In the genomic region with DNA sequence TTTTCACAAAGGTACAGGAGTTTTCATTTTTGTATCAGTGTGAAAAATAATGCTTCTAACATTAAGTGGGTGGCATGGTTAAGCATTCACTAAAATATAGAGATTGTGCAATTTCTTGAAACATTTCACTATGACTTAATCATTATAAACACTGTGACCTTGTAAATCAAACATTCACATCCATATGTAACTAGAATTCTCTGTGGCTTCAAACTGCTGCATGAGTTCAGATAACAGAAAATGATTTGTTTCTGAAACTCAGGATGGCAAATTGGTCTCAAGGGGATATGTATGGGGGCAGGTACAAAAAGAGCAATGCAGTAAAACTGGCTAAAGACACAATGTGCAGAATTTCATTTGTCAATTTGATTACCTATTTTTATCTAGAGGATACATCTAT, we compare ENCODE assay signal across 1 cellular context.
TF ChIP-seq lines count a peak whose summit lies in the region.

No MANE protein-coding gene starts in this region.

TF ChIP-seq in HepG2, 621 proteins besides CTCF, POLR2A, EP300 and RAD21:
- TF ChIP-seq DNMT3B (CRISPR knock-in tag; conservative IDR thresholded peaks at IDR 0.05), result no peak
- 0 out of 2 replicates have a peak, but pooled peaks have one; percentile 29 for TF ChIP-seq GATAD2A (CRISPR knock-in tag; IDR thresholded peaks at IDR 0.05)
- no peak for TF ChIP-seq ARNT (IDR thresholded peaks at IDR 0.05)
- no peak for TF ChIP-seq FOSL1 (CRISPR knock-in tag; IDR thresholded peaks at IDR 0.05; ENCODE audit: borderline replicate concordance)
- TF ChIP-seq, protein P1, sequence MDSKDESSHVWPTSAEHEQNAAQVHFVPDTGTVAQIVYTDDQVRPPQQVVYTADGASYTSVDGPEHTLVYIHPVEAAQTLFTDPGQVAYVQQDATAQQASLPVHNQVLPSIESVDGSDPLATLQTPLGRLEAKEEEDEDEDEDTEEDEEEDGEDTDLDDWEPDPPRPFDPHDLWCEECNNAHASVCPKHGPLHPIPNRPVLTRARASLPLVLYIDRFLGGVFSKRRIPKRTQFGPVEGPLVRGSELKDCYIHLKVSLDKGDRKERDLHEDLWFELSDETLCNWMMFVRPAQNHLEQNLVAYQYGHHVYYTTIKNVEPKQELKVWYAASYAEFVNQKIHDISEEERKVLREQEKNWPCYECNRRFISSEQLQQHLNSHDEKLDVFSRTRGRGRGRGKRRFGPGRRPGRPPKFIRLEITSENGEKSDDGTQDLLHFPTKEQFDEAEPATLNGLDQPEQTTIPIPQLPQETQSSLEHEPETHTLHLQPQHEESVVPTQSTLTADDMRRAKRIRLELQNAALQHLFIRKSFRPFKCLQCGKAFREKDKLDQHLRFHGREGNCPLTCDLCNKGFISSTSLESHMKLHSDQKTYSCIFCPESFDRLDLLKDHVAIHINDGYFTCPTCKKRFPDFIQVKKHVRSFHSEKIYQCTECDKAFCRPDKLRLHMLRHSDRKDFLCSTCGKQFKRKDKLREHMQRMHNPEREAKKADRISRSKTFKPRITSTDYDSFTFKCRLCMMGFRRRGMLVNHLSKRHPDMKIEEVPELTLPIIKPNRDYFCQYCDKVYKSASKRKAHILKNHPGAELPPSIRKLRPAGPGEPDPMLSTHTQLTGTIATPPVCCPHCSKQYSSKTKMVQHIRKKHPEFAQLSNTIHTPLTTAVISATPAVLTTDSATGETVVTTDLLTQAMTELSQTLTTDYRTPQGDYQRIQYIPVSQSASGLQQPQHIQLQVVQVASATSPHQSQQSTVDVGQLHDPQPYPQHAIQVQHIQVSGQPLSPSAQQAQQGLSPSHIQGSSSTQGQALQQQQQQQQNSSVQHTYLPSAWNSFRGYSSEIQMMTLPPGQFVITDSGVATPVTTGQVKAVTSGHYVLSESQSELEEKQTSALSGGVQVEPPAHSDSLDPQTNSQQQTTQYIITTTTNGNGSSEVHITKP (CRISPR knock-in tag; IDR thresholded peaks at IDR 0.05; ENCODE audit: low read depth), result no peak
- TF ChIP-seq, protein P2, sequence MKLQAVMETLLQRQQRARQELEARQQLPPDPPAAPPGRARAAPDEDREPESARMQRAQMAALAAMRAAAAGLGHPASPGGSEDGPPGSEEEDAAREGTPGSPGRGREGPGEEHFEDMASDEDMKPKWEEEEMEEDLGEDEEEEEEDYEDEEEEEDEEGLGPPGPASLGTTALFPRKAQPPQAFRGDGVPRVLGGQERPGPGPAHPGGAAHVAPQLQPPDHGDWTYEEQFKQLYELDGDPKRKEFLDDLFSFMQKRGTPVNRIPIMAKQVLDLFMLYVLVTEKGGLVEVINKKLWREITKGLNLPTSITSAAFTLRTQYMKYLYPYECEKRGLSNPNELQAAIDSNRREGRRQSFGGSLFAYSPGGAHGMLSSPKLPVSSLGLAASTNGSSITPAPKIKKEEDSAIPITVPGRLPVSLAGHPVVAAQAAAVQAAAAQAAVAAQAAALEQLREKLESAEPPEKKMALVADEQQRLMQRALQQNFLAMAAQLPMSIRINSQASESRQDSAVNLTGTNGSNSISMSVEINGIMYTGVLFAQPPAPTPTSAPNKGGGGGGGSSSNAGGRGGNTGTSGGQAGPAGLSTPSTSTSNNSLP (IDR thresholded peaks at IDR 0.05; ENCODE audit: low read depth, low read length), result peak; percentile 80
- TF ChIP-seq, protein P3, sequence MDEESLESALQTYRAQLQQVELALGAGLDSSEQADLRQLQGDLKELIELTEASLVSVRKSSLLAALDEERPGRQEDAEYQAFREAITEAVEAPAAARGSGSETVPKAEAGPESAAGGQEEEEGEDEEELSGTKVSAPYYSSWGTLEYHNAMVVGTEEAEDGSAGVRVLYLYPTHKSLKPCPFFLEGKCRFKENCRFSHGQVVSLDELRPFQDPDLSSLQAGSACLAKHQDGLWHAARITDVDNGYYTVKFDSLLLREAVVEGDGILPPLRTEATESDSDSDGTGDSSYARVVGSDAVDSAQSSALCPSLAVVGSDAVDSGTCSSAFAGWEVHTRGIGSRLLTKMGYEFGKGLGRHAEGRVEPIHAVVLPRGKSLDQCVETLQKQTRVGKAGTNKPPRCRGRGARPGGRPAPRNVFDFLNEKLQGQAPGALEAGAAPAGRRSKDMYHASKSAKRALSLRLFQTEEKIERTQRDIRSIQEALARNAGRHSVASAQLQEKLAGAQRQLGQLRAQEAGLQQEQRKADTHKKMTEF (CRISPR knock-in tag; IDR thresholded peaks at IDR 0.05), result no peak
- TF ChIP-seq, protein P4, sequence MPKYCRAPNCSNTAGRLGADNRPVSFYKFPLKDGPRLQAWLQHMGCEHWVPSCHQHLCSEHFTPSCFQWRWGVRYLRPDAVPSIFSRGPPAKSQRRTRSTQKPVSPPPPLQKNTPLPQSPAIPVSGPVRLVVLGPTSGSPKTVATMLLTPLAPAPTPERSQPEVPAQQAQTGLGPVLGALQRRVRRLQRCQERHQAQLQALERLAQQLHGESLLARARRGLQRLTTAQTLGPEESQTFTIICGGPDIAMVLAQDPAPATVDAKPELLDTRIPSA (CRISPR knock-in tag; IDR thresholded peaks at IDR 0.05; ENCODE audit: borderline replicate concordance), result no peak
- no peak for TF ChIP-seq ZNF619 (CRISPR knock-in tag; IDR thresholded peaks at IDR 0.05)
- no peak for TF ChIP-seq ZNF720 (CRISPR knock-in tag; IDR thresholded peaks at IDR 0.05)
- no peak for TF ChIP-seq ZNF317 (CRISPR knock-in tag; IDR thresholded peaks at IDR 0.05)
- TF ChIP-seq, protein P5, sequence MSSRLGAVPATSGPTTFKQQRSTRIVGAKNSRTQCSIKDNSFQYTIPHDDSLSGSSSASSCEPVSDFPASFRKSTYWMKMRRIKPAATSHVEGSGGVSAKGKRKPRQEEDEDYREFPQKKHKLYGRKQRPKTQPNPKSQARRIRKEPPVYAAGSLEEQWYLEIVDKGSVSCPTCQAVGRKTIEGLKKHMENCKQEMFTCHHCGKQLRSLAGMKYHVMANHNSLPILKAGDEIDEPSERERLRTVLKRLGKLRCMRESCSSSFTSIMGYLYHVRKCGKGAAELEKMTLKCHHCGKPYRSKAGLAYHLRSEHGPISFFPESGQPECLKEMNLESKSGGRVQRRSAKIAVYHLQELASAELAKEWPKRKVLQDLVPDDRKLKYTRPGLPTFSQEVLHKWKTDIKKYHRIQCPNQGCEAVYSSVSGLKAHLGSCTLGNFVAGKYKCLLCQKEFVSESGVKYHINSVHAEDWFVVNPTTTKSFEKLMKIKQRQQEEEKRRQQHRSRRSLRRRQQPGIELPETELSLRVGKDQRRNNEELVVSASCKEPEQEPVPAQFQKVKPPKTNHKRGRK (CRISPR knock-in tag; IDR thresholded peaks at IDR 0.05), result no peak
- TF ChIP-seq ASH2L (IDR thresholded peaks at IDR 0.05; ENCODE audit: insufficient read length, low read depth, low read length), result no peak
- TF ChIP-seq, protein P6, sequence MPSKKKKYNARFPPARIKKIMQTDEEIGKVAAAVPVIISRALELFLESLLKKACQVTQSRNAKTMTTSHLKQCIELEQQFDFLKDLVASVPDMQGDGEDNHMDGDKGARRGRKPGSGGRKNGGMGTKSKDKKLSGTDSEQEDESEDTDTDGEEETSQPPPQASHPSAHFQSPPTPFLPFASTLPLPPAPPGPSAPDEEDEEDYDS (CRISPR knock-in tag; IDR thresholded peaks at IDR 0.05), result no peak
- peak; percentile 38; the same call in 1 of the 2 replicates for TF ChIP-seq SAP130 (CRISPR knock-in tag; IDR thresholded peaks at IDR 0.05; ENCODE audit: low read depth)
- no peak for TF ChIP-seq ZNF496 (CRISPR knock-in tag; IDR thresholded peaks at IDR 0.05; ENCODE audit: insufficient replicate concordance)
- peak; percentile 82 for TF ChIP-seq CEBPG (CRISPR knock-in tag; IDR thresholded peaks at IDR 0.05)
- TF ChIP-seq, protein P7, sequence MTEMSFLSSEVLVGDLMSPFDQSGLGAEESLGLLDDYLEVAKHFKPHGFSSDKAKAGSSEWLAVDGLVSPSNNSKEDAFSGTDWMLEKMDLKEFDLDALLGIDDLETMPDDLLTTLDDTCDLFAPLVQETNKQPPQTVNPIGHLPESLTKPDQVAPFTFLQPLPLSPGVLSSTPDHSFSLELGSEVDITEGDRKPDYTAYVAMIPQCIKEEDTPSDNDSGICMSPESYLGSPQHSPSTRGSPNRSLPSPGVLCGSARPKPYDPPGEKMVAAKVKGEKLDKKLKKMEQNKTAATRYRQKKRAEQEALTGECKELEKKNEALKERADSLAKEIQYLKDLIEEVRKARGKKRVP (CRISPR knock-in tag; IDR thresholded peaks at IDR 0.05), result peak in 1 of 2 experiments; percentile 84; a peak in 2 of 4 replicates
- peak; percentile 96 for TF ChIP-seq CEBPB (IDR thresholded peaks at IDR 0.05; ENCODE audit: borderline replicate concordance, low read depth, low read length)
